3 cellular contexts compared by ENCODE assay signal in genomic region chr3:88090681-88091080, GRCh38.
TF ChIP-seq lines count a peak whose summit lies in the region.

No MANE protein-coding gene starts in this region.

TF ChIP-seq in HEK293, 187 proteins besides CTCF, POLR2A, EP300 and RAD21:
- TF ChIP-seq ZBTB8A (tag by site-specific recombination; IDR thresholded peaks at IDR 0.05) (no peak), ZNF223 (tag by site-specific recombination; IDR thresholded peaks at IDR 0.05) (no peak), ZEB2 (tag by site-specific recombination; IDR thresholded peaks at IDR 0.05) (no peak), ZNF133 (tag by site-specific recombination; IDR thresholded peaks at IDR 0.05) (no peak), MYNN (tag by site-specific recombination; IDR thresholded peaks at IDR 0.05; ENCODE audit: borderline replicate concordance) (no peak), ATF2 (tag by site-specific recombination; IDR thresholded peaks at IDR 0.05; ENCODE audit: low read depth) (peak; percentile 51), ZNF23 (tag by site-specific recombination; IDR thresholded peaks at IDR 0.05; ENCODE audit: borderline replicate concordance) (no peak), ZFP69B (tag by site-specific recombination; IDR thresholded peaks at IDR 0.05) (no peak)
TF ChIP-seq in HEK293: peak in this region for 1.

TF ChIP-seq in IMR-90, 13 proteins besides CTCF, POLR2A, EP300 and RAD21:
- no peak for TF ChIP-seq RCOR1 (IDR thresholded peaks at IDR 0.05; ENCODE audit: insufficient replicate concordance, low read length)
- no peak for TF ChIP-seq ELK1 (IDR thresholded peaks at IDR 0.05; ENCODE audit: borderline replicate concordance, low read depth, low read length)
- no peak for TF ChIP-seq NFE2L2 (IDR thresholded peaks at IDR 0.05; ENCODE audit: low read depth, low read length)
- no peak for TF ChIP-seq CHD1 (IDR thresholded peaks at IDR 0.05; ENCODE audit: low read depth, low read length)
- no peak for TF ChIP-seq MAZ (IDR thresholded peaks at IDR 0.05; ENCODE audit: borderline replicate concordance, low read depth, low read length)
- TF ChIP-seq CEBPB (IDR thresholded peaks at IDR 0.05; ENCODE audit: low read depth, low read length): peak; percentile 58

TF ChIP-seq in K562, 482 proteins besides CTCF, POLR2A, EP300 and RAD21:
- TF ChIP-seq CEBPB (tag; IDR thresholded peaks at IDR 0.05) (peak; percentile 68), SREBF2 (CRISPR knock-in tag; IDR thresholded peaks at IDR 0.05) (no peak), CEBPG (CRISPR knock-in tag; IDR thresholded peaks at IDR 0.05) (no peak), CEBPG (tag; conservative IDR thresholded peaks at IDR 0.05 in 1 of 2, IDR thresholded peaks at IDR 0.05 in 1 of 2) (peak in 1 of 2 experiments; percentile 25; a peak in 1 of 4 replicates), CBFA2T3 (IDR thresholded peaks at IDR 0.05) (0 out of 2 replicates have a peak, but pooled peaks have one; percentile 15), ZNF407 (IDR thresholded peaks at IDR 0.05; ENCODE audit: low read depth) (no peak)
